In genomic region chr12:113022563-113023297, GRCh38 we compare ENCODE assay signal across 15 cellular contexts. TPM values are rescaled to one million over a fixed set of nuclear protein-coding genes. Genes with fewer than 3 reads are reported as not detected.
DNase-seq lines count a peak whose midpoint lies in the region; ATAC-seq and TF ChIP-seq lines count a peak whose summit lies in the region.
"Had no signal": no experiment of that assay in that cellular context is flagged by ENCODE, and none has a peak within 500 bp of the region (broad histone marks: within the 10 kb centered on the region; RNA-seq: fewer than 3 reads in every experiment).

No MANE protein-coding gene starts in this region.

- CTCF ChIA-PET in activated CD8-positive, alpha-beta memory T cell treated with anti-CD3 and anti-CD28 coated beads, Interleukin-2, amount 10 ng/mL, durations not matched to agents 7 days and 5 days (lab: Charles Lee) = interaction anchor here (0.6 to 2.6 kb wide), 4 partner anchors 15 to 130 kb away, joined by 3 to 12 read pairs (median 4); no protein-coding TSS in a partner anchor
- CTCF ChIA-PET in activated B cell treated with CpG ODN at 0.5 μM for 24 hours (lab: Charles Lee) = interaction anchor here (1.4 kb wide), 1 partner anchor 30 kb away, joined by 3 read pairs; no protein-coding TSS in a partner anchor

- intact Hi-C loops in activated B cell treated with CpG ODN at 0.5 μM for 24 hours (cut with micrococcal nuclease) = no loop called here

- H3K4me3 Mint-ChIP-seq in activated CD8-positive, alpha-beta memory T cell treated with anti-CD3 and anti-CD28 coated beads, Interleukin-2, amount 10 ng/mL, durations not matched to agents 7 days and 5 days = no peak overlapping the region
- no peak overlapping the region for H3K4me3 Mint-ChIP-seq in activated B cell treated with CpG ODN at 0.5 μM for 24 hours
- no peak overlapping the region for H3K4me3 Mint-ChIP-seq in activated T-helper 17 cell treated with anti-CD3 and anti-CD28 coated beads, Interleukin-2, amount 50 U/mL, for 72 hours
- no peak overlapping the region for H3K4me3 Mint-ChIP-seq in stimulated activated effector memory CD8-positive, alpha-beta T cell treated with anti-CD3 and anti-CD28 coated beads, Interleukin-12 subunit alpha, Interleukin-12 subunit beta, amount 100 ng/mL, for 72 hours
- H3K4me3 Mint-ChIP-seq: CD4-positive, alpha-beta memory T cell; HFFc6 had no signal

- no peak for DNase-seq in activated CD8-positive, alpha-beta memory T cell treated with anti-CD3 and anti-CD28 coated beads, Interleukin-2, amount 10 ng/mL, durations not matched to agents 7 days and 5 days
- DNase-seq in activated CD8-positive, alpha-beta memory T cell treated with anti-CD3 and anti-CD28 coated beads for 24 hours = no peak
- DNase-seq in activated B cell treated with CpG ODN at 0.5 μM for 24 hours (no peak), omental fat pad (ENCODE audit: low spot score) (no peak), SIG-M5 treated with dmso at 0.1 percent for 504 hours (lab: John Stamatoyannopoulos, UW; ENCODE audit: unreplicated experiment) (no peak)
- no peak for DNase-seq in stimulated activated effector memory CD8-positive, alpha-beta T cell treated with anti-CD3 and anti-CD28 coated beads, Interleukin-12 subunit alpha, Interleukin-12 subunit beta, amount 100 ng/mL, for 72 hours (ENCODE audit: low spot score in 2 of 2)
- DNase-seq: BE2C; CD4-positive, alpha-beta memory T cell; DMS79; HCEC 1CT; HFFc6 had no signal

- no peaks in the 10 kb centered on the region for H3K36me3 Mint-ChIP-seq in activated CD8-positive, alpha-beta memory T cell treated with anti-CD3 and anti-CD28 coated beads, Interleukin-2, amount 10 ng/mL, durations not matched to agents 7 days and 5 days
- no peaks in the 10 kb centered on the region for H3K36me3 Mint-ChIP-seq in activated B cell treated with CpG ODN at 0.5 μM for 24 hours (ENCODE audit: low read depth)
- H3K36me3 Mint-ChIP-seq in activated T-helper 17 cell treated with anti-CD3 and anti-CD28 coated beads, Interleukin-2, amount 50 U/mL, for 72 hours (ENCODE audit: low read depth) = no peaks in the 10 kb centered on the region
- no peaks in the 10 kb centered on the region for H3K36me3 Mint-ChIP-seq in stimulated activated effector memory CD8-positive, alpha-beta T cell treated with anti-CD3 and anti-CD28 coated beads, Interleukin-12 subunit alpha, Interleukin-12 subunit beta, amount 100 ng/mL, for 72 hours
- H3K36me3 Mint-ChIP-seq: CD4-positive, alpha-beta memory T cell had no signal

- POLR2A ChIA-PET in activated B cell treated with CpG ODN at 0.5 μM for 24 hours (lab: Charles Lee) = no interaction called here

- TF ChIP-seq CTCF in activated B cell treated with CpG ODN at 0.5 μM for 24 hours (IDR thresholded peaks at IDR 0.05) (no peak), omental fat pad (IDR thresholded peaks at IDR 0.05) (no peak)

- H3K27me3 Mint-ChIP-seq in activated CD8-positive, alpha-beta memory T cell treated with anti-CD3 and anti-CD28 coated beads, Interleukin-2, amount 10 ng/mL, durations not matched to agents 7 days and 5 days = peaks cover 13% of the 10 kb centered on the region
- no peaks in the 10 kb centered on the region for H3K27me3 Mint-ChIP-seq in activated B cell treated with CpG ODN at 0.5 μM for 24 hours
- H3K27me3 Mint-ChIP-seq in activated T-helper 17 cell treated with anti-CD3 and anti-CD28 coated beads, Interleukin-2, amount 50 U/mL, for 72 hours = peaks cover 3% of the 10 kb centered on the region

- peaks cover 17% of the 10 kb centered on the region for H3K4me1 Mint-ChIP-seq in activated CD8-positive, alpha-beta memory T cell treated with anti-CD3 and anti-CD28 coated beads, Interleukin-2, amount 10 ng/mL, durations not matched to agents 7 days and 5 days
- H3K4me1 Mint-ChIP-seq in activated B cell treated with CpG ODN at 0.5 μM for 24 hours = no peaks in the 10 kb centered on the region
- peaks cover 12% of the 10 kb centered on the region for H3K4me1 Mint-ChIP-seq in activated T-helper 17 cell treated with anti-CD3 and anti-CD28 coated beads, Interleukin-2, amount 50 U/mL, for 72 hours
- H3K4me1 Mint-ChIP-seq in stimulated activated effector memory CD8-positive, alpha-beta T cell treated with anti-CD3 and anti-CD28 coated beads, Interleukin-12 subunit alpha, Interleukin-12 subunit beta, amount 100 ng/mL, for 72 hours = peaks cover 7% of the 10 kb centered on the region
- H3K4me1 Mint-ChIP-seq: CD4-positive, alpha-beta memory T cell had no signal

- H3K27ac Mint-ChIP-seq in activated CD8-positive, alpha-beta memory T cell treated with anti-CD3 and anti-CD28 coated beads, Interleukin-2, amount 10 ng/mL, durations not matched to agents 7 days and 5 days = no peak overlapping the region
- peak overlapping the region; percentile 30 for H3K27ac Mint-ChIP-seq in activated B cell treated with CpG ODN at 0.5 μM for 24 hours
- peak overlapping the region; percentile 26 for H3K27ac Mint-ChIP-seq in activated T-helper 17 cell treated with anti-CD3 and anti-CD28 coated beads, Interleukin-2, amount 50 U/mL, for 72 hours
- no peak overlapping the region for H3K27ac Mint-ChIP-seq in stimulated activated effector memory CD8-positive, alpha-beta T cell treated with anti-CD3 and anti-CD28 coated beads, Interleukin-12 subunit alpha, Interleukin-12 subunit beta, amount 100 ng/mL, for 72 hours
- H3K27ac Mint-ChIP-seq: CD4-positive, alpha-beta memory T cell; HFFc6 had no signal

- peak; percentile 36 for ATAC-seq in activated CD8-positive, alpha-beta memory T cell treated with anti-CD3 and anti-CD28 coated beads, Interleukin-2, amount 10 ng/mL, durations not matched to agents 7 days and 5 days
- ATAC-seq in activated B cell treated with CpG ODN at 0.5 μM for 24 hours (ENCODE audit: low read depth) (no peak), omental fat pad (ENCODE audit: low FRiP score) (no peak)
- peak; percentile 80 for ATAC-seq in activated T-helper 17 cell treated with anti-CD3 and anti-CD28 coated beads, Interleukin-2, amount 50 U/mL, for 72 hours (replicated peaks)
- ATAC-seq in stimulated activated effector memory CD8-positive, alpha-beta T cell treated with anti-CD3 and anti-CD28 coated beads, Interleukin-12 subunit alpha, Interleukin-12 subunit beta, amount 100 ng/mL, for 72 hours = peak; percentile 84
- ATAC-seq: A549, GM12878 had no signal

- no peaks in the 10 kb centered on the region for H3K9me3 Mint-ChIP-seq in activated CD8-positive, alpha-beta memory T cell treated with anti-CD3 and anti-CD28 coated beads, Interleukin-2, amount 10 ng/mL, durations not matched to agents 7 days and 5 days (ENCODE audit: low read depth)
- no peaks in the 10 kb centered on the region for H3K9me3 Mint-ChIP-seq in activated B cell treated with CpG ODN at 0.5 μM for 24 hours
- H3K9me3 Mint-ChIP-seq in activated T-helper 17 cell treated with anti-CD3 and anti-CD28 coated beads, Interleukin-2, amount 50 U/mL, for 72 hours = no peaks in the 10 kb centered on the region
- no peaks in the 10 kb centered on the region for H3K9me3 Mint-ChIP-seq in stimulated activated effector memory CD8-positive, alpha-beta T cell treated with anti-CD3 and anti-CD28 coated beads, Interleukin-12 subunit alpha, Interleukin-12 subunit beta, amount 100 ng/mL, for 72 hours
- H3K9me3 Mint-ChIP-seq: CD4-positive, alpha-beta memory T cell; HFFc6 had no signal

RNA-seq across cellular contexts. Expression of gene DTX1, which starts 33.8 kb away (rescaled TPM):
- total RNA-seq in activated CD8-positive, alpha-beta memory T cell treated with anti-CD3 and anti-CD28 coated beads, Interleukin-2, amount 10 ng/mL, durations not matched to agents 7 days and 5 days = under 1 TPM; 0.16 to 0.35 TPM
- 75.3 and 79.4 TPM in 2 replicates for total RNA-seq in activated B cell treated with CpG ODN at 0.5 μM for 24 hours
- total RNA-seq in activated T-helper 17 cell treated with anti-CD3 and anti-CD28 coated beads, Interleukin-2, amount 50 U/mL, for 72 hours = 10 to 100 TPM; 13.2 to 17.4 TPM
- total RNA-seq in omental fat pad = 10 to 100 TPM; 30.1 to 80.9 (median 35.5) TPM
- total RNA-seq: HFFc6 had no signal

RNA-seq across cellular contexts. Expression of gene OAS2, which starts 44.4 kb away (rescaled TPM):
- total RNA-seq in activated CD8-positive, alpha-beta memory T cell treated with anti-CD3 and anti-CD28 coated beads, Interleukin-2, amount 10 ng/mL, durations not matched to agents 7 days and 5 days = 100 to 1,000 TPM; 276 to 383 TPM
- total RNA-seq in activated B cell treated with CpG ODN at 0.5 μM for 24 hours = 46.0 and 51.9 TPM in 2 replicates
- total RNA-seq in activated T-helper 17 cell treated with anti-CD3 and anti-CD28 coated beads, Interleukin-2, amount 50 U/mL, for 72 hours = 10 to 100 TPM; 44.6 to 64.8 TPM
- total RNA-seq in omental fat pad = 10 to 100 TPM in 3 of 4 donors, 1 to 10 TPM in 1; 8.2 to 41.9 (median 13.2) TPM
- total RNA-seq: G401 had no signal

Comparison
In these comparisons a context has a peak if more than half of its experiments do, and no peak if none do; other contexts are left out.
1. ATAC-seq: peak in activated CD8-positive, alpha-beta memory T cell treated with anti-CD3 and anti-CD28 coated beads, Interleukin-2, amount 10 ng/mL, durations not matched to agents 7 days and 5 days (single experiment), activated T-helper 17 cell treated with anti-CD3 and anti-CD28 coated beads, Interleukin-2, amount 50 U/mL, for 72 hours (single experiment) and stimulated activated effector memory CD8-positive, alpha-beta T cell treated with anti-CD3 and anti-CD28 coated beads, Interleukin-12 subunit alpha, Interleukin-12 subunit beta, amount 100 ng/mL, for 72 hours (single experiment); none in activated B cell treated with CpG ODN at 0.5 μM for 24 hours (single experiment) and omental fat pad (single experiment).
2. H3K27ac Mint-ChIP-seq: peak in activated B cell treated with CpG ODN at 0.5 μM for 24 hours (single experiment) and activated T-helper 17 cell treated with anti-CD3 and anti-CD28 coated beads, Interleukin-2, amount 50 U/mL, for 72 hours (single experiment); none in activated CD8-positive, alpha-beta memory T cell treated with anti-CD3 and anti-CD28 coated beads, Interleukin-2, amount 10 ng/mL, durations not matched to agents 7 days and 5 days (single experiment) and stimulated activated effector memory CD8-positive, alpha-beta T cell treated with anti-CD3 and anti-CD28 coated beads, Interleukin-12 subunit alpha, Interleukin-12 subunit beta, amount 100 ng/mL, for 72 hours (single experiment).
3. RNA of gene DTX1, which starts 33.8 kb away (total RNA-seq): 75.3 to 79.4 TPM in activated B cell treated with CpG ODN at 0.5 μM for 24 hours, 30.1 to 80.9 TPM in omental fat pad and 13.2 to 17.4 TPM in activated T-helper 17 cell treated with anti-CD3 and anti-CD28 coated beads, Interleukin-2, amount 50 U/mL, for 72 hours; 0.16 to 0.35 TPM in activated CD8-positive, alpha-beta memory T cell treated with anti-CD3 and anti-CD28 coated beads, Interleukin-2, amount 10 ng/mL, durations not matched to agents 7 days and 5 days; every median in the first group is over 10 times any median in the second.